ENCODE assay signal across 13 cellular contexts in genomic region chr2:229129738-229130371, GRCh38.
DNase-seq lines count a peak whose midpoint lies in the region; ATAC-seq, FAIRE-seq and TF ChIP-seq lines count a peak whose summit lies in the region.
"Had no signal": no experiment of that assay in that cellular context is flagged by ENCODE, and none has a peak within 500 bp of the region (broad histone marks: within the 10 kb centered on the region; RNA-seq: fewer than 3 reads in every experiment).

No MANE protein-coding gene starts in this region.

- TF ChIP-seq CTCF in astrocyte of the spinal cord (IDR thresholded peaks at IDR 0.05; ENCODE audit: low read depth, low read length) = no peak
- TF ChIP-seq CTCF in testis (IDR thresholded peaks at IDR 0.05) = no peak

- WGBS in right cardiac atrium = 42% methylated on average over 12 of the region's 12 CpGs
- 25 to 61% methylated on average over 12 of the region's 12 CpGs for WGBS in testis, 2 donors

- intact Hi-C loops in right cardiac atrium (cut with DNase I) = loop anchor here (5.0 to 10.0 kb wide), 3 partner anchors 135 to 145 kb away; partner anchors contain the start of gene PID1 (in 2 of the 4)
- intact Hi-C loops in testis (cut with DNase I; ENCODE audit: low total_unique reads) = no loop called here

- H3K4me1 ChIP-seq in right cardiac atrium (ENCODE audit: control insufficient read depth, insufficient read depth, low read length) (no peaks in the 10 kb centered on the region), testis (peaks cover 17% of the 10 kb centered on the region)
- H3K4me1 ChIP-seq: prostate gland had no signal

- no peak for TF ChIP-seq POLR2A in H54 (IDR thresholded peaks at IDR 0.05; ENCODE audit: low read depth, low read length)
- TF ChIP-seq POLR2A in testis (IDR thresholded peaks at IDR 0.05) = no peak

- ATAC-seq in right cardiac atrium (peak; percentile 34 to 69), GM21619 (IDR thresholded peaks at IDR 0.05; ENCODE audit: unreplicated experiment) (no peak)
- ATAC-seq: stimulated activated naive B cell treated with anti-CD40 and anti-IgM and Interleukin-4, amounts not matched to agents 10 μg/mL and 1 μg/mL and 100 μg/mL, for 72 hours had no signal

- DNase-seq in H54 (ENCODE audit: insufficient read length, low spot score) (no peak), astrocyte of the spinal cord (ENCODE audit: low read depth, low spot score) (peak; percentile 38), right cardiac atrium (peak; percentile 18 to 59 (median 38)), testis (peak; percentile 57), NCI-H1694 (lab: John Stamatoyannopoulos, UW) (no peak), GF-D8 (lab: John Stamatoyannopoulos, UW) (no peak), dedifferentiated amniotic fluid mesenchymal stem cell (ENCODE audit: extremely low spot score) (no peak)
- DNase-seq: H9; NCI-H446; stimulated activated CD4-positive, alpha-beta T cell treated with anti-CD3 and anti-CD28 coated beads, Interleukin-2, amount 100 ng/mL, for 48 hours; stimulated activated naive B cell treated with anti-CD40 and anti-IgM and Interleukin-4, amounts not matched to agents 10 μg/mL and 1 μg/mL and 100 μg/mL, for 72 hours had no signal

- no peaks in the 10 kb centered on the region for H3K36me3 ChIP-seq in testis (ENCODE audit: low read depth, missing control alignments)
- H3K36me3 ChIP-seq: prostate gland had no signal

- H3K27ac ChIP-seq in right cardiac atrium (ENCODE audit: low read length) = peak overlapping the region; percentile 26
- peak overlapping the region; percentile 3 to 11 for H3K27ac ChIP-seq in testis
- H3K27ac ChIP-seq: prostate gland had no signal

- FAIRE-seq in H54 (lab: Jason Lieb, UNC) = peak; percentile 20

- H3K9me3 ChIP-seq in right cardiac atrium (ENCODE audit: control insufficient read depth, low read length) = no peaks in the 10 kb centered on the region
- H3K9me3 ChIP-seq in testis = no peaks in the 10 kb centered on the region
- H3K9me3 ChIP-seq: prostate gland had no signal

- H3K27me3 ChIP-seq in right cardiac atrium (ENCODE audit: control insufficient read depth, insufficient read depth) (no peaks in the 10 kb centered on the region), testis (no peaks in the 10 kb centered on the region)

- in situ Hi-C loops in astrocyte of the spinal cord (cut with HindIII; ENCODE audit: low sequenced_read_pairs) = no loop called here

- no peak overlapping the region for H3K4me3 ChIP-seq in astrocyte of the spinal cord (ENCODE audit: low read depth, low read length)
- H3K4me3 ChIP-seq in right cardiac atrium (ENCODE audit: low read length) = no peak overlapping the region
- H3K4me3 ChIP-seq in testis = no peak overlapping the region
- H3K4me3 ChIP-seq: prostate gland had no signal

Comparison
In these comparisons a context has a peak if more than half of its experiments do, and no peak if none do; other contexts are left out.
1. DNase-seq: peak in astrocyte of the spinal cord (single experiment), right cardiac atrium (3 of 3) and testis (single experiment); none in H54 (single experiment), NCI-H1694 (single experiment), GF-D8 (single experiment) and dedifferentiated amniotic fluid mesenchymal stem cell (single experiment).